In genomic region chr12:48446372-48446771, GRCh38 we compare ENCODE assay signal across 1 cellular context.
TF ChIP-seq lines count a peak whose summit lies in the region.

No MANE protein-coding gene starts in this region.

TF ChIP-seq in GM12878, 131 proteins besides CTCF, POLR2A, EP300 and RAD21:
- TF ChIP-seq TARDBP (IDR thresholded peaks at IDR 0.05; ENCODE audit: borderline replicate concordance): no peak
- peak; percentile 32; the same call in 1 of the 2 replicates for TF ChIP-seq MTA2 (IDR thresholded peaks at IDR 0.05; ENCODE audit: low read depth)
- TF ChIP-seq MEF2A (IDR thresholded peaks at IDR 0.05; ENCODE audit: insufficient read depth, low read depth, low read length): 0 out of 2 replicates have a peak, but pooled peaks have one; percentile 44
- TF ChIP-seq JUNB (IDR thresholded peaks at IDR 0.05): peak; percentile 42; the same call in 1 of the 2 replicates
- 0 out of 2 replicates have a peak, but pooled peaks have one; percentile 54 for TF ChIP-seq NFIC (IDR thresholded peaks at IDR 0.05; ENCODE audit: low read depth, low read length)
- TF ChIP-seq FOXK2 (IDR thresholded peaks at IDR 0.05): no peak
